Comparison of ENCODE assay signal across 22 cellular contexts in genomic region chr16:85960486-85961046, GRCh38.
"Had no signal": no experiment of that assay in that cellular context is flagged by ENCODE, and none has a peak within 500 bp of the region (broad histone marks: within the 10 kb centered on the region; RNA-seq: fewer than 3 reads in every experiment).

No MANE protein-coding gene starts in this region.

- H3K36me3 ChIP-seq: SJCRH30 had no signal

- H3K9me3 ChIP-seq: SJCRH30 had no signal

- H3K27ac ChIP-seq: SJCRH30 had no signal

- FAIRE-seq: RCC 7860 had no signal

- ATAC-seq: SK-N-SH treated with all-trans-retinoic acid at 6 μM for 48 hours had no signal

- H3K27me3 ChIP-seq: SJCRH30 had no signal

- H3K4me3 ChIP-seq: SJCRH30 had no signal

- DNase-seq: KBM-7, MV-4-11, NCI-H1048, NCI-H1105, NCI-H1417, NCI-H1436 treated with DMSO at 0.1 percent for 48 hours, NCI-H1694, NCI-H187 treated with DMSO at 0.1 percent for 48 hours, NCI-H2029 treated with DMSO at 0.1 percent for 48 hours, NCI-H2107, NCI-H2171, NCI-H226, NCI-H446, NCI-H510A, NCI-H524 treated with DMSO at 0.1 percent for 48 hours, NCI-H69, NCI-H774, RPMI8226, SHP77 treated with DMSO at 0.1 percent for 48 hours, SJCRH30 had no signal
